ENCODE assay signal across 24 cellular contexts in genomic region chr15:39149636-39150035, GRCh38.
"Had no signal": no experiment of that assay in that cellular context is flagged by ENCODE, and none has a peak within 500 bp of the region (broad histone marks: within the 10 kb centered on the region; RNA-seq: fewer than 3 reads in every experiment).

No MANE protein-coding gene starts in this region.

- H3K4me1 Mint-ChIP-seq: natural killer cell had no signal

- H3K27ac ChIP-seq: ascending aorta, colonic mucosa, dorsolateral prefrontal cortex, left ventricle myocardium inferior, neutrophil, ovary, prostate gland, spleen, tibial artery, VCaP had no signal

- H3K36me3 Mint-ChIP-seq: mesothelial cell of epicardium, natural killer cell had no signal

- H3K36me3 ChIP-seq: ascending aorta, colonic mucosa, left ventricle myocardium inferior, neutrophil, ovary, prostate gland, spleen, tibial artery had no signal

- H3K4me3 Mint-ChIP-seq: activated CD4-positive, alpha-beta memory T cell treated with anti-CD3 and anti-CD28 coated beads, Interleukin-2, amount 10 ng/mL, durations not matched to agents 7 days and 5 days; activated CD4-positive, alpha-beta T cell treated with anti-CD3 and anti-CD28 coated beads, Interleukin-2, amount 10 ng/mL, durations not matched to agents 24 days and 14 days; activated T-helper 1 cell treated with anti-CD3 and anti-CD28 coated beads, Interleukin-12 subunit alpha, Interleukin-12 subunit beta, Interleukin-2, Interleukin-4 antibody, amounts not matched to agents 30 ng/mL and 10 ng/mL and 1 ng/mL, durations not matched to agents 14 hours and 24 hours and 36 hours; effector memory CD8-positive, alpha-beta T cell; mesothelial cell of epicardium; natural killer cell; stimulated activated naive CD8-positive, alpha-beta T cell treated with anti-CD3 and anti-CD28 coated beads, Interleukin-15, Interleukin-2, amounts not matched to agents 100 ng/mL and 50 ng/mL, for 24 hours had no signal

- H3K9me3 Mint-ChIP-seq: activated CD4-positive, alpha-beta memory T cell treated with anti-CD3 and anti-CD28 coated beads, Interleukin-2, amount 10 ng/mL, durations not matched to agents 7 days and 5 days; effector memory CD8-positive, alpha-beta T cell; natural killer cell; stimulated activated naive CD8-positive, alpha-beta T cell treated with anti-CD3 and anti-CD28 coated beads, Interleukin-15, Interleukin-2, amounts not matched to agents 100 ng/mL and 50 ng/mL, for 24 hours had no signal

- ATAC-seq: activated CD4-positive, CD25-positive, alpha-beta regulatory T cell treated with anti-CD3 and anti-CD28 coated beads, Interleukin-2, amount 50 U/mL, for 24 hours; activated naive CD4-positive, alpha-beta T cell treated with anti-CD3 and anti-CD28 coated beads, Interleukin-2, amount 50 U/mL, for 72 hours; effector memory CD8-positive, alpha-beta T cell; esophagus mucosa; natural killer cell had no signal

- DNase-seq: activated CD4-positive, alpha-beta memory T cell treated with anti-CD3 and anti-CD28 coated beads, Interleukin-2, amount 10 ng/mL, durations not matched to agents 7 days and 5 days; activated CD4-positive, alpha-beta T cell treated with anti-CD3 and anti-CD28 coated beads, Interleukin-2, amount 10 ng/mL, durations not matched to agents 24 days and 14 days; activated gamma-delta T cell treated with Interleukin-2 at 50 U/mL for 16 hours; central memory CD4-positive, alpha-beta T cell; colonic mucosa; dorsolateral prefrontal cortex; effector memory CD8-positive, alpha-beta T cell; hippocampal formation; left ventricle myocardium inferior; natural killer cell; ovary; spleen; stimulated activated CD4-positive, alpha-beta T cell treated with anti-CD3 and anti-CD28 coated beads, Interleukin-4, amount 100 ng/mL, for 1 hour; tibial artery had no signal

- H3K4me3 ChIP-seq: ascending aorta, colonic mucosa, dorsolateral prefrontal cortex, left ventricle myocardium inferior, ovary, prostate gland, spleen, tibial artery had no signal

- H3K27ac Mint-ChIP-seq: activated CD4-positive, alpha-beta memory T cell treated with anti-CD3 and anti-CD28 coated beads, Interleukin-2, amount 10 ng/mL, durations not matched to agents 7 days and 5 days; activated CD4-positive, alpha-beta T cell treated with anti-CD3 and anti-CD28 coated beads, Interleukin-2, amount 10 ng/mL, durations not matched to agents 24 days and 14 days; activated naive CD4-positive, alpha-beta T cell treated with anti-CD3 and anti-CD28 coated beads, Interleukin-2, amount 50 U/mL, for 72 hours; activated T-helper 1 cell treated with anti-CD3 and anti-CD28 coated beads, Interleukin-12 subunit alpha, Interleukin-12 subunit beta, Interleukin-2, Interleukin-4 antibody, amounts not matched to agents 30 ng/mL and 10 ng/mL and 1 ng/mL, durations not matched to agents 14 hours and 24 hours and 36 hours; effector memory CD8-positive, alpha-beta T cell; mesothelial cell of epicardium; natural killer cell; stimulated activated naive CD8-positive, alpha-beta T cell treated with anti-CD3 and anti-CD28 coated beads, Interleukin-15, Interleukin-2, amounts not matched to agents 100 ng/mL and 50 ng/mL, for 24 hours had no signal

- H3K9me3 ChIP-seq: ascending aorta, colonic mucosa, left ventricle myocardium inferior, neutrophil, ovary, prostate gland, spleen, tibial artery had no signal

- H3K27me3 Mint-ChIP-seq: activated CD4-positive, alpha-beta T cell treated with anti-CD3 and anti-CD28 coated beads, Interleukin-2, amount 10 ng/mL, durations not matched to agents 24 days and 14 days had no signal

- H3K4me1 ChIP-seq: colonic mucosa, left ventricle myocardium inferior, prostate gland, spleen had no signal

- H3K27me3 ChIP-seq: ascending aorta, colonic mucosa, neutrophil, ovary, spleen, tibial artery had no signal
